In the genomic region with DNA sequence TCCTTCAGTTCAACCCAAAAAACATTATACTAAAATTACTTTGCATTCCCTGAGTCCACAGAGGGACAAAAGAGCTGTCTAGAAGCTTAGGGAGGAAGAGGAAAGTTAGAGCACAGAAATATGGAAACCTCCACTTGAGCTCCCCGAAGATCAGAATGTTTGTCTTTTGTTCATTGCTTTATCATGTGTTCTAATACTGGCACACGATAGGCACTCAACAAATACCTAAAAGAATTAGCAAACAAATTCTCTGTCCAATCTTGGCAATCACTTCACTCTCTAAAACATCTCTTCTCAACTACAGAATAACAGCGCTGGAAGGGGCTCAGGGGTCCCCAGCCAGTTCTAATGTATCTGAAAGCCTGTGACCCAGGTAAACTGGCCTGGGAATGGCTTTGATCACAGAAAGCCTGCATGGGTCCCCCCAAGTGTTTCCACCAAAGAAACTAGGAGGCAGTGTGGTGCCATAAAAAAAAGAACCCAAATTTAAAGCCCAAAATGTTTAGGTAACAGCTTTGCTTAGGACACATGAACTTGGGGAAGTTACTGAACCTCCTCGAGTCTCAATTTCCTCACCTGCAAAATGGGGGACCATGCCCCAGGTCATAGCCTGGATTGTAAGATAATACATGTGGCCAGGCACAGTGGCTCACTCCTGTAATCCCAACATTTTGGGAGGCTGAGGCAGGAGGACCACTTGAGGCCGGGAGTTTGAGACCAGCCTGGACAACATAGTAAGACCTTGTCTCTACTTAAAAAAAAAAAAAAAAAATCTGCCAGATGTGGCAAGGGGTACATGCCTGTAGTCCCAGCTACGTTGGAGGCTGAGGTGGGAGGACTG, we compare ENCODE assay signal across 17 cellular contexts. TPM values are rescaled to one million over a fixed set of nuclear protein-coding genes. Genes with fewer than 3 reads are reported as not detected.
DNase-seq lines count a peak whose midpoint lies in the region; ATAC-seq, FAIRE-seq and TF ChIP-seq lines count a peak whose summit lies in the region.
"Had no signal": no experiment of that assay in that cellular context is flagged by ENCODE, and none has a peak within 500 bp of the region (broad histone marks: within the 10 kb centered on the region; RNA-seq: fewer than 3 reads in every experiment).

No MANE protein-coding gene starts in this region.

- H3K27ac ChIP-seq in H9 (ENCODE audit: insufficient read length, low read depth, low read length), result no peak overlapping the region
- H3K27ac ChIP-seq: epithelial cell of prostate, suprapubic skin had no signal

- peaks cover 18% of the 10 kb centered on the region; the same call in 1 of the 2 replicates for H3K4me1 ChIP-seq in H9 (ENCODE audit: insufficient read depth, low read length)

- no peak overlapping the region for H3K23ac ChIP-seq in H9 (ENCODE audit: insufficient read length, low read depth, low read length)

- intact Hi-C loops in activated T-helper 2 cell treated with anti-CD3 and anti-CD28 coated beads, Interferon-gamma antibody, Interleukin-2, Interleukin-4, amounts not matched to agents 10 μg/mL and 5 μg/mL and 100 μg/mL, durations not matched to agents 14 hours and 24 hours and 36 hours (cut with micrococcal nuclease), result no loop called here

- H4K5ac ChIP-seq in H9 (ENCODE audit: insufficient read length, low read depth, low read length), result no peak overlapping the region

- no peak overlapping the region for H4K91ac ChIP-seq in H9 (ENCODE audit: insufficient read length, low read depth, low read length)

- no peak for DNase-seq in D721Med (ENCODE audit: insufficient read length, low spot score)
- no peak for DNase-seq in H9
- no peak for DNase-seq in WTC11 (ENCODE audit: low spot score)
- DNase-seq in immature natural killer cell, result no peak
- DNase-seq in cortex of kidney (lab: John Stamatoyannopoulos, UW), result no peak
- no peak for DNase-seq in osteocyte (ENCODE audit: extremely low spot score, unreplicated experiment)
- no peak for DNase-seq in cerebellum (ENCODE audit: low spot score)
- no peak for DNase-seq in activated T-helper 2 cell treated with anti-CD3 and anti-CD28 coated beads, Interferon-gamma antibody, Interleukin-2, Interleukin-4, amounts not matched to agents 10 μg/mL and 5 μg/mL and 100 μg/mL, durations not matched to agents 14 hours and 24 hours and 36 hours (ENCODE audit: low spot score)
- DNase-seq: activated naive CD8-positive, alpha-beta T cell treated with anti-CD3 and anti-CD28 coated beads, Interleukin-2, amount 10 ng/mL, durations not matched to agents 7 days and 5 days; DND-41; IMR-90; NCI-H1436 treated with DMSO at 0.1 percent for 48 hours; NCI-H510A had no signal

- no peak overlapping the region for H2BK120ac ChIP-seq in H9 (ENCODE audit: low read depth, low read length, poor library complexity, severe bottlenecking)

- H3K4me2 ChIP-seq in H9 (ENCODE audit: insufficient read depth, insufficient read length, low read length), result no peak overlapping the region

- no peak overlapping the region for H4K8ac ChIP-seq in H9 (replicated peaks; ENCODE audit: insufficient read length, low read depth, low read length)

- H3K4me3 Mint-ChIP-seq in H9 (no peak overlapping the region), WTC11 (no peak overlapping the region), immature natural killer cell (peak overlapping the region in 1 of 5 donors; percentile 24), osteocyte (ENCODE audit: unreplicated experiment) (no peak overlapping the region)
- no peak overlapping the region for H3K4me3 Mint-ChIP-seq in activated T-helper 2 cell treated with anti-CD3 and anti-CD28 coated beads, Interferon-gamma antibody, Interleukin-2, Interleukin-4, amounts not matched to agents 10 μg/mL and 5 μg/mL and 100 μg/mL, durations not matched to agents 14 hours and 24 hours and 36 hours (ENCODE audit: low read depth)
- H3K4me3 Mint-ChIP-seq: activated naive CD8-positive, alpha-beta T cell treated with anti-CD3 and anti-CD28 coated beads, Interleukin-2, amount 10 ng/mL, durations not matched to agents 7 days and 5 days; B cell had no signal

- no peak overlapping the region for H2BK5ac ChIP-seq in H9 (ENCODE audit: insufficient read length, low read length)

- CTCF ChIA-PET in WTC11 (lab: Charles Lee), result interaction anchor here (0.6 to 1.7 kb wide), 7 partner anchors 18 to 435 kb away, joined by 3 to 9 read pairs (median 4); no protein-coding TSS in a partner anchor

- H3K9me3 Mint-ChIP-seq in H9, result no peaks in the 10 kb centered on the region
- H3K9me3 Mint-ChIP-seq in WTC11, result no peaks in the 10 kb centered on the region
- no peaks in the 10 kb centered on the region for H3K9me3 Mint-ChIP-seq in immature natural killer cell
- no peaks in the 10 kb centered on the region for H3K9me3 Mint-ChIP-seq in osteocyte (ENCODE audit: unreplicated experiment)
- H3K9me3 Mint-ChIP-seq in activated T-helper 2 cell treated with anti-CD3 and anti-CD28 coated beads, Interferon-gamma antibody, Interleukin-2, Interleukin-4, amounts not matched to agents 10 μg/mL and 5 μg/mL and 100 μg/mL, durations not matched to agents 14 hours and 24 hours and 36 hours, result no peaks in the 10 kb centered on the region
- H3K9me3 Mint-ChIP-seq: activated naive CD8-positive, alpha-beta T cell treated with anti-CD3 and anti-CD28 coated beads, Interleukin-2, amount 10 ng/mL, durations not matched to agents 7 days and 5 days had no signal

- WGBS in H9 (ENCODE audit: extremely low coverage, insufficient read length, low lambda C conversion rate), result no CpG with 5 or more reads among the region's 6 CpGs

- H3K27me3 ChIP-seq in H9 (ENCODE audit: insufficient read depth, low read length), result no peaks in the 10 kb centered on the region
- H3K27me3 ChIP-seq: suprapubic skin had no signal

- H3K27ac Mint-ChIP-seq in H9, result peak overlapping the region; percentile 43 to 60 (median 55); a peak in 3 of 7 replicates
- peak overlapping the region; percentile 60 for H3K27ac Mint-ChIP-seq in WTC11
- peak overlapping the region in 5 of 6 donors; percentile 11 to 53 (median 40) for H3K27ac Mint-ChIP-seq in immature natural killer cell
- H3K27ac Mint-ChIP-seq in osteocyte (ENCODE audit: unreplicated experiment), result no peak overlapping the region
- no peak overlapping the region for H3K27ac Mint-ChIP-seq in activated T-helper 2 cell treated with anti-CD3 and anti-CD28 coated beads, Interferon-gamma antibody, Interleukin-2, Interleukin-4, amounts not matched to agents 10 μg/mL and 5 μg/mL and 100 μg/mL, durations not matched to agents 14 hours and 24 hours and 36 hours
- H3K27ac Mint-ChIP-seq: activated naive CD8-positive, alpha-beta T cell treated with anti-CD3 and anti-CD28 coated beads, Interleukin-2, amount 10 ng/mL, durations not matched to agents 7 days and 5 days; B cell had no signal

- no peak overlapping the region for H2BK20ac ChIP-seq in H9 (ENCODE audit: low read depth, low read length, poor library complexity, severe bottlenecking)

- H3K27me3 Mint-ChIP-seq in H9 (ENCODE audit: low read depth) (no peaks in the 10 kb centered on the region), WTC11 (ENCODE audit: low read depth) (no peaks in the 10 kb centered on the region), immature natural killer cell (ENCODE audit: low read depth in 3 of 3) (peaks cover 0 to 6% (median 0%) of the 10 kb centered on the region in 3 donors), osteocyte (ENCODE audit: unreplicated experiment) (no peaks in the 10 kb centered on the region)
- H3K27me3 Mint-ChIP-seq in activated T-helper 2 cell treated with anti-CD3 and anti-CD28 coated beads, Interferon-gamma antibody, Interleukin-2, Interleukin-4, amounts not matched to agents 10 μg/mL and 5 μg/mL and 100 μg/mL, durations not matched to agents 14 hours and 24 hours and 36 hours (ENCODE audit: low read depth), result no peaks in the 10 kb centered on the region
- H3K27me3 Mint-ChIP-seq: activated naive CD8-positive, alpha-beta T cell treated with anti-CD3 and anti-CD28 coated beads, Interleukin-2, amount 10 ng/mL, durations not matched to agents 7 days and 5 days; B cell had no signal

- ATAC-seq in WTC11, result no peak
- ATAC-seq: Panc1 had no signal

- POLR2A ChIA-PET in WTC11 (lab: Charles Lee), result interaction anchor here (0.7 to 0.8 kb wide), 3 partner anchors 24 to 47 kb away, joined by 3 to 5 read pairs (median 4); no protein-coding TSS in a partner anchor

- H2BK15ac ChIP-seq in H9 (ENCODE audit: low read depth, low read length), result no peak overlapping the region

- H3K18ac ChIP-seq in H9 (ENCODE audit: insufficient read length, low read depth, low read length), result no peak overlapping the region

- H3K14ac ChIP-seq in H9 (ENCODE audit: insufficient read depth, low read length), result no peak overlapping the region

- H3K79me1 ChIP-seq in H9 (ENCODE audit: insufficient read depth, low read depth, low read length, poor library complexity, severe bottlenecking), result peaks cover 17% of the 10 kb centered on the region

- H3K4ac ChIP-seq in H9 (ENCODE audit: low read depth, low read length), result no peak overlapping the region

- no peaks in the 10 kb centered on the region for H3K9me3 ChIP-seq in H9 (ENCODE audit: control insufficient read depth, low read depth, low read length)
- H3K9me3 ChIP-seq: suprapubic skin had no signal

- no peak overlapping the region for H3K9ac ChIP-seq in H9 (ENCODE audit: extremely low read depth, insufficient read length, low read length)

- H3K56ac ChIP-seq in H9 (ENCODE audit: insufficient read length, low read depth, low read length), result no peak overlapping the region

- FAIRE-seq in D721Med (lab: Jason Lieb, UNC), result no peak

- no peaks in the 10 kb centered on the region for H3K23me2 ChIP-seq in H9 (ENCODE audit: insufficient read length, low read depth, low read length, poor library complexity, severe bottlenecking)

- H3K79me2 ChIP-seq in H9 (ENCODE audit: insufficient read depth, low read length), result peaks cover 24% of the 10 kb centered on the region; the same call in 1 of the 2 replicates

- peaks cover 2% of the 10 kb centered on the region for H4K20me1 ChIP-seq in H9 (ENCODE audit: control insufficient read depth, insufficient read depth, insufficient read length)

- H3K4me1 Mint-ChIP-seq in H9, result peaks cover 84 to 92% of the 10 kb centered on the region in 2 experiments
- peaks cover 92% of the 10 kb centered on the region for H3K4me1 Mint-ChIP-seq in WTC11
- peaks cover 98 to 100% of the 10 kb centered on the region in 2 donors for H3K4me1 Mint-ChIP-seq in immature natural killer cell
- peaks cover 4% of the 10 kb centered on the region for H3K4me1 Mint-ChIP-seq in osteocyte (ENCODE audit: unreplicated experiment)
- peaks cover 67% of the 10 kb centered on the region for H3K4me1 Mint-ChIP-seq in activated T-helper 2 cell treated with anti-CD3 and anti-CD28 coated beads, Interferon-gamma antibody, Interleukin-2, Interleukin-4, amounts not matched to agents 10 μg/mL and 5 μg/mL and 100 μg/mL, durations not matched to agents 14 hours and 24 hours and 36 hours (ENCODE audit: low read depth)

- no peak overlapping the region for H3T11ph ChIP-seq in H9 (ENCODE audit: low read length)

- peaks cover 4 to 17% (median 15%) of the 10 kb centered on the region in 3 experiments; a peak in 6 of 7 replicates for H3K36me3 Mint-ChIP-seq in H9 (ENCODE audit: insufficient read depth in 1 of 3, low read depth in 3 of 3)
- H3K36me3 Mint-ChIP-seq in WTC11, result peaks cover 10% of the 10 kb centered on the region
- peaks cover 0 to 8% (median 0%) of the 10 kb centered on the region in 3 donors for H3K36me3 Mint-ChIP-seq in immature natural killer cell
- H3K36me3 Mint-ChIP-seq in osteocyte (ENCODE audit: unreplicated experiment), result peaks cover 11% of the 10 kb centered on the region
- H3K36me3 Mint-ChIP-seq in activated T-helper 2 cell treated with anti-CD3 and anti-CD28 coated beads, Interferon-gamma antibody, Interleukin-2, Interleukin-4, amounts not matched to agents 10 μg/mL and 5 μg/mL and 100 μg/mL, durations not matched to agents 14 hours and 24 hours and 36 hours (ENCODE audit: low read depth), result peaks cover 30% of the 10 kb centered on the region

- no peak overlapping the region for H2AK5ac ChIP-seq in H9 (ENCODE audit: insufficient read length, low read length)

- TF ChIP-seq CTCF in D721Med (IDR thresholded peaks at IDR 0.05; ENCODE audit: insufficient read depth, missing control alignments), result peak; percentile 3
- no peak; the same call in 1 of the 3 replicates for TF ChIP-seq CTCF in H9 (conservative IDR thresholded peaks at IDR 0.05)
- TF ChIP-seq CTCF in WTC11 (IDR thresholded peaks at IDR 0.05), result no peak
- TF ChIP-seq CTCF in osteocyte (IDR thresholded peaks at IDR 0.05), result no peak

- no peak overlapping the region for H2AFZ ChIP-seq in H9 (ENCODE audit: low read length)

- no peak overlapping the region for H2BK12ac ChIP-seq in H9 (ENCODE audit: insufficient read length, low read depth, low read length)

RNA-seq across cellular contexts. Expression of a gene that starts 45.8 kb away (rescaled TPM):
- total RNA-seq in H9 (2021) (119 and 126 TPM in 2 replicates), WTC11 (2021) (98.8 to 115 TPM (median 105 TPM) in 3 replicates), osteocyte (56.4 and 68.1 TPM in 2 replicates), cerebellum (36.4 TPM)
- 10 to 100 TPM; 19.8 to 30.1 (median 21.1) TPM for polyA plus RNA-seq in immature natural killer cell
- total RNA-seq in activated T-helper 2 cell treated with anti-CD3 and anti-CD28 coated beads, Interferon-gamma antibody, Interleukin-2, Interleukin-4, amounts not matched to agents 10 μg/mL and 5 μg/mL and 100 μg/mL, durations not matched to agents 14 hours and 24 hours and 36 hours, result 84.4 and 89.9 TPM in 2 replicates

Comparison
In these comparisons a context has a peak if more than half of its experiments do, and no peak if none do; other contexts are left out.
1. H3K27ac Mint-ChIP-seq: peak in H9 (3 of 3), WTC11 (single experiment) and immature natural killer cell (5 of 6); none in osteocyte (single experiment) and activated T-helper 2 cell treated with anti-CD3 and anti-CD28 coated beads, Interferon-gamma antibody, Interleukin-2, Interleukin-4, amounts not matched to agents 10 μg/mL and 5 μg/mL and 100 μg/mL, durations not matched to agents 14 hours and 24 hours and 36 hours (single experiment).